In genomic region chr15:64856429-64857145, GRCh38 we compare ENCODE assay signal across 9 cellular contexts. TPM values are rescaled to one million over a fixed set of nuclear protein-coding genes. Genes with fewer than 3 reads are reported as not detected.
DNase-seq lines count a peak whose midpoint lies in the region; ATAC-seq and TF ChIP-seq lines count a peak whose summit lies in the region.
"Had no signal": no experiment of that assay in that cellular context is flagged by ENCODE, and none has a peak within 500 bp of the region (broad histone marks: within the 10 kb centered on the region; RNA-seq: fewer than 3 reads in every experiment).

No MANE protein-coding gene starts in this region.

- peak overlapping the region; percentile 60 to 92 (median 88) for H3K27ac Mint-ChIP-seq in nephron

- TF ChIP-seq POLR2A in Peyer's patch (IDR thresholded peaks at IDR 0.05) (no peak), esophagus squamous epithelium (IDR thresholded peaks at IDR 0.05) (no peak)

- DNase-seq in AG20443 (ENCODE audit: low spot score) (peak; percentile 64), Peyer's patch (no peak), esophagus squamous epithelium (lab: John Stamatoyannopoulos, UW) (no peak), DMS153 treated with DMSO at 0.1 percent for 48 hours (lab: John Stamatoyannopoulos, UW; ENCODE audit: unreplicated experiment) (no peak), HK-2 (ENCODE audit: unreplicated experiment) (no peak)

- H3K4me1 ChIP-seq in Peyer's patch, result peaks cover 0 to 57% (median 17%) of the 10 kb centered on the region in 4 donors
- peaks cover 50 to 100% (median 76%) of the 10 kb centered on the region in 3 donors for H3K4me1 ChIP-seq in esophagus squamous epithelium

- no peaks in the 10 kb centered on the region for H3K9me3 ChIP-seq in Peyer's patch
- no peaks in the 10 kb centered on the region for H3K9me3 ChIP-seq in esophagus squamous epithelium

- TF ChIP-seq CTCF in Peyer's patch (IDR thresholded peaks at IDR 0.05) (no peak), esophagus squamous epithelium (IDR thresholded peaks at IDR 0.05) (no peak), nephron (IDR thresholded peaks at IDR 0.05; ENCODE audit: unreplicated experiment in 3 of 3) (no peak)

- no peaks in the 10 kb centered on the region for H3K9me3 Mint-ChIP-seq in nephron

- intact Hi-C loops in esophagus squamous epithelium (cut with DNase I), result no loop called here

- no peaks in the 10 kb centered on the region for H3K27me3 ChIP-seq in Peyer's patch
- no peaks in the 10 kb centered on the region for H3K27me3 ChIP-seq in esophagus squamous epithelium

- H3K4me3 ChIP-seq in Peyer's patch (no peak overlapping the region), esophagus squamous epithelium (no peak overlapping the region)
- H3K4me3 ChIP-seq: GM12878 had no signal

- peak overlapping the region; percentile 30 to 65 (median 53) for H3K27ac ChIP-seq in Peyer's patch
- peak overlapping the region; percentile 71 to 87 (median 82) for H3K27ac ChIP-seq in esophagus squamous epithelium

- H3K36me3 Mint-ChIP-seq in nephron (ENCODE audit: low read depth), result peaks cover 15% of the 10 kb centered on the region

- no peak overlapping the region for H3K4me3 Mint-ChIP-seq in nephron

- WGBS in esophagus squamous epithelium, 2 donors, result 36 to 54% methylated on average over 4 to 5 of the region's 5 CpGs

- H3K36me3 ChIP-seq in Peyer's patch, result peaks cover 0 to 25% (median 0%) of the 10 kb centered on the region in 3 donors
- H3K36me3 ChIP-seq in esophagus squamous epithelium, result peaks cover 8 to 54% (median 32%) of the 10 kb centered on the region in 3 donors

- peaks cover 65% of the 10 kb centered on the region for H3K4me1 Mint-ChIP-seq in nephron

- H3K27me3 Mint-ChIP-seq in nephron (ENCODE audit: low read depth), result no peaks in the 10 kb centered on the region

- ATAC-seq in HG03457 (IDR thresholded peaks at IDR 0.05; ENCODE audit: unreplicated experiment) (no peak), HG02870 (IDR thresholded peaks at IDR 0.05; ENCODE audit: unreplicated experiment) (no peak)
- ATAC-seq: GM12878 had no signal

RNA-seq across cellular contexts. Expression of gene PLEKHO2, which starts 14.9 kb away (rescaled TPM):
- total RNA-seq in Peyer's patch (10 to 100 TPM in 1 of 4 donors, 1 to 10 TPM in 3; 4.7 to 18.2 (median 7.4) TPM), esophagus squamous epithelium (10 to 100 TPM in 1 of 4 donors, 1 to 10 TPM in 3; 5.6 to 18.3 (median 7.2) TPM)

RNA-seq across cellular contexts. Expression of gene PIF1, which starts 31.1 kb away (rescaled TPM):
- 1 to 10 TPM; 3.5 to 8.5 (median 6.9) TPM for total RNA-seq in Peyer's patch
- 10 to 100 TPM in 1 of 4 donors, 1 to 10 TPM in 3; 1.8 to 17.5 (median 3.8) TPM for total RNA-seq in esophagus squamous epithelium

RNA-seq across cellular contexts. Expression of gene ANKDD1A, which starts 55.1 kb away (rescaled TPM):
- total RNA-seq in Peyer's patch, result 10 to 100 TPM in 1 of 4 donors, 1 to 10 TPM in 3; 3.9 to 13.2 (median 5.3) TPM
- 1 to 10 TPM in 3 of 4 donors, under 1 TPM in 1; 0.45 to 7.8 (median 2.4) TPM for total RNA-seq in esophagus squamous epithelium
